In genomic region chr14:68476965-68477455, GRCh38 we compare ENCODE assay signal across 11 cellular contexts.
DNase-seq lines count a peak whose midpoint lies in the region; ATAC-seq and TF ChIP-seq lines count a peak whose summit lies in the region.
"Had no signal": no experiment of that assay in that cellular context is flagged by ENCODE, and none has a peak within 500 bp of the region (broad histone marks: within the 10 kb centered on the region; RNA-seq: fewer than 3 reads in every experiment).

No MANE protein-coding gene starts in this region.

- intact Hi-C loops in breast epithelium (cut with DNase I; ENCODE audit: low total_unique reads), result no loop called here

- no peaks in the 10 kb centered on the region for H3K36me3 ChIP-seq in breast epithelium
- H3K36me3 ChIP-seq in mesendoderm (ENCODE audit: control insufficient read depth, insufficient read depth, low read length), result no peaks in the 10 kb centered on the region

- H3K4me3 Mint-ChIP-seq in activated T-cell treated with anti-CD3 and anti-CD28 coated beads, Interleukin-2, amount 50 U/mL, for 72 hours, result no peak overlapping the region
- H3K4me3 Mint-ChIP-seq: activated naive CD4-positive, alpha-beta T cell treated with anti-CD3 and anti-CD28 coated beads for 36 hours had no signal

- H3K4ac ChIP-seq in mesendoderm (ENCODE audit: low read depth, low read length), result peak overlapping the region; percentile 87

- H2BK15ac ChIP-seq in mesendoderm (replicated peaks; ENCODE audit: low read depth), result peak overlapping the region; percentile 23

- no peak overlapping the region for H3K27ac Mint-ChIP-seq in activated T-cell treated with anti-CD3 and anti-CD28 coated beads, Interleukin-2, amount 50 U/mL, for 72 hours
- H3K27ac Mint-ChIP-seq: activated naive CD4-positive, alpha-beta T cell treated with anti-CD3 and anti-CD28 coated beads for 36 hours had no signal

- H4K8ac ChIP-seq in mesendoderm (ENCODE audit: low read depth, low read length), result no peak overlapping the region

- H3K9me3 ChIP-seq in breast epithelium, result no peaks in the 10 kb centered on the region

- H4K5ac ChIP-seq in mesendoderm (ENCODE audit: low read length), result no peak overlapping the region

- H3K27me3 Mint-ChIP-seq in activated T-cell treated with anti-CD3 and anti-CD28 coated beads, Interleukin-2, amount 50 U/mL, for 72 hours (ENCODE audit: low read depth), result no peaks in the 10 kb centered on the region

- no peak overlapping the region for H3K56ac ChIP-seq in mesendoderm (ENCODE audit: low read length)

- H2AK5ac ChIP-seq in mesendoderm (ENCODE audit: low read length), result no peak overlapping the region

- no peak overlapping the region for H2BK5ac ChIP-seq in mesendoderm (ENCODE audit: low read length)

- H3K27ac ChIP-seq in breast epithelium (peak overlapping the region; percentile 57 to 68), mesendoderm (ENCODE audit: low read depth, low read length) (peak overlapping the region; percentile 73), temporal lobe (ENCODE audit: low read depth, low read length) (peak overlapping the region; percentile 76)
- H3K27ac ChIP-seq: VCaP had no signal

- H3K27me3 ChIP-seq in breast epithelium (no peaks in the 10 kb centered on the region), mesendoderm (ENCODE audit: insufficient read depth, low read length, poor library complexity) (no peaks in the 10 kb centered on the region)

- no peak for TF ChIP-seq CTCF in breast epithelium (IDR thresholded peaks at IDR 0.05)

- H3K4me3 ChIP-seq in breast epithelium (no peak overlapping the region), mesendoderm (ENCODE audit: low read length) (no peak overlapping the region)

- H3K4me1 Mint-ChIP-seq in activated T-cell treated with anti-CD3 and anti-CD28 coated beads, Interleukin-2, amount 50 U/mL, for 72 hours (ENCODE audit: low read depth), result peaks cover 36% of the 10 kb centered on the region

- peak overlapping the region; percentile 32 for H2BK120ac ChIP-seq in mesendoderm (ENCODE audit: low read depth, low read length)

- no peaks in the 10 kb centered on the region for H3K79me1 ChIP-seq in mesendoderm (ENCODE audit: low read length)

- H3K4me2 ChIP-seq in mesendoderm (ENCODE audit: low read length), result no peak overlapping the region

- no peak overlapping the region for H3K9ac ChIP-seq in mesendoderm (ENCODE audit: low read length)

- H3K36me3 Mint-ChIP-seq in activated T-cell treated with anti-CD3 and anti-CD28 coated beads, Interleukin-2, amount 50 U/mL, for 72 hours (ENCODE audit: insufficient read depth in 2 of 2), result peaks cover 1 to 4% of the 10 kb centered on the region in 2 donors

- no peak overlapping the region for H3K23ac ChIP-seq in mesendoderm (ENCODE audit: low read length)

- H3K4me1 ChIP-seq in breast epithelium, result peaks cover 0 to 7% of the 10 kb centered on the region in 2 donors
- peaks cover 14% of the 10 kb centered on the region for H3K4me1 ChIP-seq in mesendoderm (ENCODE audit: control insufficient read depth, low read depth, low read length)

- TF ChIP-seq POLR2A in breast epithelium (IDR thresholded peaks at IDR 0.05), result no peak

- peak overlapping the region; percentile 77 for H3K18ac ChIP-seq in mesendoderm (ENCODE audit: low read length)

- ATAC-seq in HG02885 (IDR thresholded peaks at IDR 0.05; ENCODE audit: poor library complexity, unreplicated experiment) (peak; percentile 2), GM21447 (IDR thresholded peaks at IDR 0.05; ENCODE audit: unreplicated experiment) (no peak), HG02938 (IDR thresholded peaks at IDR 0.05; ENCODE audit: unreplicated experiment) (no peak)
- ATAC-seq in activated T-cell treated with anti-CD3 and anti-CD28 coated beads, Interleukin-2, amount 50 U/mL, for 72 hours (replicated peaks in 1 of 2), result no peak

- DNase-seq in breast epithelium (ENCODE audit: low spot score in 2 of 2) (no peak), mesendoderm (no peak), iPS-NIHi7 (ENCODE audit: extremely low spot score) (no peak)
- no peak for DNase-seq in activated T-cell treated with anti-CD3 and anti-CD28 coated beads, Interleukin-2, amount 50 U/mL, for 72 hours
- DNase-seq: Kasumi-1 had no signal

- no CpG with 5 or more reads among the region's 4 CpGs for WGBS in mesendoderm (ENCODE audit: extremely low coverage, insufficient coverage, low lambda C conversion rate)

- H3K9me3 Mint-ChIP-seq in activated T-cell treated with anti-CD3 and anti-CD28 coated beads, Interleukin-2, amount 50 U/mL, for 72 hours, result peaks cover 0 to 1% of the 10 kb centered on the region in 2 donors
- H3K9me3 Mint-ChIP-seq: activated naive CD4-positive, alpha-beta T cell treated with anti-CD3 and anti-CD28 coated beads for 36 hours had no signal

- H3K79me2 ChIP-seq in mesendoderm (ENCODE audit: control insufficient read depth, insufficient read depth, low read length), result no peaks in the 10 kb centered on the region
